ENCODE assay signal across 9 cellular contexts in the genomic region with DNA sequence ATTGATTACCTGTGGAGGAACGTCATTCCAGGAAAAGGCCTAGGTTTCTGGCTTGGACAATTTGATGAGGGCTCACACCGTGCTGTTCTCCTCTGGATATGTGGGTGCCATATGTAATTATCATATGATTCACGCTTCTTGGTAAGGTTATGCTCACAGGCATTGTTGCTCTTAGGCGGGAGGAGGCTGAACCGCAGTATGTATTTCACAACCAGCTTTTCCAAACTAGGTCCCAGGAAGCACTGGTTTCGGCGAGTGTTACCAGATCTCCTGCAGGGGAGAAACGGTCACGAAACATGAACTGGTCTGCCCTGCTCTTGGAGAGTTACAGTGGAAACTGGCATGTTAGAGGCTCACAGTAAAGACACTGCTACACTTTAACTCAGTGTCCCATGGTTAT. TPM values are rescaled to one million over a fixed set of nuclear protein-coding genes. Genes with fewer than 3 reads are reported as not detected.
DNase-seq lines count a peak whose midpoint lies in the region; ATAC-seq, FAIRE-seq and TF ChIP-seq lines count a peak whose summit lies in the region.
"Had no signal": no experiment of that assay in that cellular context is flagged by ENCODE, and none has a peak within 500 bp of the region (broad histone marks: within the 10 kb centered on the region; RNA-seq: fewer than 3 reads in every experiment).

No MANE protein-coding gene starts in this region.

- peak overlapping the region in 2 of 3 donors; percentile 4 to 33 for H3K4me3 ChIP-seq in liver (ENCODE audit: low read depth in 1 of 3, low read length in 3 of 3)
- H3K4me3 ChIP-seq in HepG2 (replicated peaks in 1 of 3; ENCODE audit: insufficient read depth in 1 of 3, low read depth in 2 of 3, low read length in 3 of 3): no peak overlapping the region
- H3K4me3 ChIP-seq in mononuclear cell (ENCODE audit: low read length): peak overlapping the region; percentile 52

- intact Hi-C loops in HepG2 (cut with micrococcal nuclease; ENCODE audit: unreplicated experiment): no loop called here

- DNase-seq in HepG2 (ENCODE audit: low spot score) (no peak), NCI-H2196 treated with DMSO at 0.1 percent for 48 hours (lab: John Stamatoyannopoulos, UW; ENCODE audit: unreplicated experiment) (no peak)
- no peak for DNase-seq in central memory CD8-positive, alpha-beta T cell (ENCODE audit: low spot score in 2 of 2)
- DNase-seq in stimulated activated CD4-positive, alpha-beta T cell treated with anti-CD3 and anti-CD28 coated beads, Interleukin-2, amount 100 ng/mL, for 24 hours: no peak
- DNase-seq: NK-92 treated with Interleukin-12 subunit alpha and Interleukin-12 subunit beta, amount 100 ng/mL, for 24 hours had no signal

- H3K4me1 Mint-ChIP-seq in central memory CD8-positive, alpha-beta T cell: peaks cover 19% of the 10 kb centered on the region

- in situ Hi-C loops in HepG2 (cut with HindIII; ENCODE audit: extremely low pct_ligation_motif_present, low pct_unique_long_range_greater_than_20kb): no loop called here

- H3K27me3 ChIP-seq in liver (ENCODE audit: control insufficient read depth in 4 of 4, insufficient read depth in 4 of 4, low read length in 3 of 4) (no peaks in the 10 kb centered on the region), HepG2 (ENCODE audit: control insufficient read depth in 1 of 2, insufficient read depth in 2 of 2, low read length in 2 of 2) (no peaks in the 10 kb centered on the region), mononuclear cell (ENCODE audit: insufficient read depth, low read length) (no peaks in the 10 kb centered on the region)

- ATAC-seq in HepG2: no peak
- ATAC-seq in central memory CD8-positive, alpha-beta T cell (replicated peaks; ENCODE audit: extremely low read depth, poor library complexity, severe bottlenecking): no peak
- no peak for ATAC-seq in GM18867 (IDR thresholded peaks at IDR 0.05; ENCODE audit: unreplicated experiment)
- ATAC-seq in HG02938 (IDR thresholded peaks at IDR 0.05; ENCODE audit: unreplicated experiment): no peak

- H3K36me3 Mint-ChIP-seq in central memory CD8-positive, alpha-beta T cell (ENCODE audit: insufficient read depth): peaks cover 9% of the 10 kb centered on the region

- H3K27ac ChIP-seq in liver (ENCODE audit: low read depth in 1 of 2, low read length in 2 of 2) (peak overlapping the region; percentile 72 to 92), HepG2 (ENCODE audit: extremely low read length, insufficient read depth, low read length) (no peak overlapping the region)

- no TSS peak for BruUV-seq in HepG2 (replicated peaks; lab: Mats Ljungman, UMichigan)

- CTCF ChIA-PET in HepG2 (lab: Yijun Ruan, JAX; ENCODE audit: low intra/inter-chr PET ratio, low total read pairs): interaction anchor here (1.2 to 3.1 kb wide), 6 partner anchors 38 to 142 kb away, joined by 4 to 39 read pairs (median 11); no protein-coding TSS in a partner anchor

- H3K4me2 ChIP-seq in HepG2 (ENCODE audit: low read depth, low read length): no peak overlapping the region

- H3K36me3 ChIP-seq in liver (ENCODE audit: control insufficient read depth in 4 of 4, insufficient read depth in 3 of 4, low read depth in 1 of 4, low read length in 3 of 4) (no peaks in the 10 kb centered on the region), HepG2 (replicated peaks in 1 of 2; ENCODE audit: control insufficient read depth in 1 of 2, insufficient read depth in 2 of 2, low read length in 2 of 2) (no peaks in the 10 kb centered on the region)

- peak overlapping the region; percentile 70 for H3K4me3 Mint-ChIP-seq in central memory CD8-positive, alpha-beta T cell

- H3K27me3 Mint-ChIP-seq in central memory CD8-positive, alpha-beta T cell: no peaks in the 10 kb centered on the region

- no peaks in the 10 kb centered on the region for H4K20me1 ChIP-seq in HepG2 (ENCODE audit: insufficient read depth, low read length)

- H3K9me3 ChIP-seq in liver (ENCODE audit: control insufficient read depth in 4 of 4, low read length in 3 of 4): no peaks in the 10 kb centered on the region
- no peaks in the 10 kb centered on the region for H3K9me3 ChIP-seq in HepG2 (ENCODE audit: low read length)
- no peaks in the 10 kb centered on the region for H3K9me3 ChIP-seq in mononuclear cell (ENCODE audit: low read depth, low read length)

- no peaks in the 10 kb centered on the region for H3K79me2 ChIP-seq in HepG2 (ENCODE audit: insufficient read depth, low read length)

- no peak for FAIRE-seq in HepG2 (lab: Jason Lieb, UNC)

- peaks cover 5 to 29% (median 7%) of the 10 kb centered on the region in 4 donors for H3K4me1 ChIP-seq in liver (ENCODE audit: control insufficient read depth in 4 of 4, insufficient read depth in 4 of 4, low read length in 3 of 4)
- H3K4me1 ChIP-seq in HepG2 (ENCODE audit: insufficient read depth, low read length): peaks cover 36% of the 10 kb centered on the region
- peaks cover 8% of the 10 kb centered on the region for H3K4me1 ChIP-seq in mononuclear cell (ENCODE audit: insufficient read depth, low read length)

- POLR2A ChIA-PET in HepG2 (lab: Yijun Ruan, JAX): interaction anchor here (0.6 to 1.0 kb wide), 2 partner anchors 65 to 85 kb away, joined by 3 to 4 read pairs; no protein-coding TSS in a partner anchor

- TF ChIP-seq RAD21 in liver (IDR thresholded peaks at IDR 0.05) (peak; percentile 24 to 26), HepG2 (CRISPR knock-in tag; IDR thresholded peaks at IDR 0.05) (no peak)

- H3K9me3 Mint-ChIP-seq in central memory CD8-positive, alpha-beta T cell: no peaks in the 10 kb centered on the region

- TF ChIP-seq CTCF in liver (IDR thresholded peaks at IDR 0.05; ENCODE audit: low read depth, low read length, missing input control) (no peak), HepG2 (CRISPR knock-in tag; IDR thresholded peaks at IDR 0.05) (no peak)

- TF ChIP-seq EP300 in HepG2 (IDR thresholded peaks at IDR 0.05; ENCODE audit: low read depth in 2 of 2, low read length in 2 of 2) (no peak), HepG2 (CRISPR knock-in tag; IDR thresholded peaks at IDR 0.05; ENCODE audit: borderline replicate concordance) (no peak)

- peak overlapping the region; percentile 12 for H3K27ac Mint-ChIP-seq in central memory CD8-positive, alpha-beta T cell (ENCODE audit: low read depth)

- TF ChIP-seq POLR2A in HepG2 (IDR thresholded peaks at IDR 0.05; ENCODE audit: insufficient read depth in 1 of 2, low read depth in 2 of 2, low read length in 2 of 2): no peak

- WGBS in liver: 63% methylated on average over 9 of the region's 9 CpGs
- 95% methylated on average over 9 of the region's 9 CpGs for WGBS in HepG2 (ENCODE audit: low lambda C conversion rate)

- H3K9ac ChIP-seq in liver (ENCODE audit: low read depth in 1 of 2, low read length in 2 of 2) (peak overlapping the region in 1 of 2 donors; percentile 59), HepG2 (ENCODE audit: insufficient read depth, low read depth, low read length) (no peak overlapping the region)

- no peak overlapping the region for H2AFZ ChIP-seq in HepG2 (ENCODE audit: low read length)

TF ChIP-seq in liver, 16 proteins besides CTCF, POLR2A, EP300 and RAD21 (continues in another document):
- TF ChIP-seq RXRA (IDR thresholded peaks at IDR 0.05): peak; percentile 12 to 44

TF ChIP-seq in HepG2, 621 proteins besides CTCF, POLR2A, EP300 and RAD21 (continues in another document):
- TF ChIP-seq ZNF674 (CRISPR knock-in tag; IDR thresholded peaks at IDR 0.05; ENCODE audit: low read depth) (no peak), LCORL (IDR thresholded peaks at IDR 0.05) (no peak), LCORL (CRISPR knock-in tag; IDR thresholded peaks at IDR 0.05) (no peak), PTBP1 (IDR thresholded peaks at IDR 0.05; ENCODE audit: low read depth, low read length, poor library complexity, severe bottlenecking) (no peak), POLR2G (IDR thresholded peaks at IDR 0.05; ENCODE audit: low read depth, low read length) (no peak)
- TF ChIP-seq, protein P1, sequence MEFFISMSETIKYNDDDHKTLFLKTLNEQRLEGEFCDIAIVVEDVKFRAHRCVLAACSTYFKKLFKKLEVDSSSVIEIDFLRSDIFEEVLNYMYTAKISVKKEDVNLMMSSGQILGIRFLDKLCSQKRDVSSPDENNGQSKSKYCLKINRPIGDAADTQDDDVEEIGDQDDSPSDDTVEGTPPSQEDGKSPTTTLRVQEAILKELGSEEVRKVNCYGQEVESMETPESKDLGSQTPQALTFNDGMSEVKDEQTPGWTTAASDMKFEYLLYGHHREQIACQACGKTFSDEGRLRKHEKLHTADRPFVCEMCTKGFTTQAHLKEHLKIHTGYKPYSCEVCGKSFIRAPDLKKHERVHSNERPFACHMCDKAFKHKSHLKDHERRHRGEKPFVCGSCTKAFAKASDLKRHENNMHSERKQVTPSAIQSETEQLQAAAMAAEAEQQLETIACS (CRISPR knock-in tag; IDR thresholded peaks at IDR 0.05): no peak

RNA-seq across cellular contexts. Expression of a gene that starts 0.8 kb away (rescaled TPM):
- total RNA-seq in liver (10 to 100 TPM in 1 of 2 donors, 1 to 10 TPM in 1; 8.8 to 10.2 TPM), HepG2 (2016; rRNA removed; fragmentation: Illumina TruSeq; extraction: Trizol) (not detected in 2 replicates), mononuclear cell (0.52 TPM)
- polyA plus RNA-seq in liver (10 to 100 TPM; 11.9 to 12.3 TPM), HepG2 (2011; rRNA removed) (0.05 TPM in 1 of 2 replicates, not detected in the other)
- total RNA-seq in HepG2 (2016; cell fraction: cytosol; rRNA removed; fragmentation: Illumina TruSeq; extraction: Trizol; ENCODE audit: low read depth): not detected in 2 replicates
- total RNA-seq in HepG2 (2016; cell fraction: insoluble cytoplasmic fraction; rRNA removed; fragmentation: Illumina TruSeq; extraction: Trizol): not detected in 2 replicates
- not detected in 2 replicates for total RNA-seq in HepG2 (2016; cell fraction: membrane; rRNA removed; fragmentation: Illumina TruSeq; extraction: Trizol)
- total RNA-seq in HepG2 (2016; cell fraction: nucleus; rRNA removed; fragmentation: Illumina TruSeq; extraction: Trizol): not detected in 2 replicates
- not detected in 2 replicates for polyA plus RNA-seq in HepG2 (2011; cell fraction: cytosol; rRNA removed)
- polyA plus RNA-seq in HepG2 (2011; cell fraction: nucleus; rRNA removed): 0.07 TPM in 1 of 2 replicates, not detected in the other
- polyA plus RNA-seq in HepG2 (2012): not detected in 2 replicates
- not detected in 2 replicates for polyA plus RNA-seq in HepG2 (2016; cell fraction: cytosol; fragmentation: Illumina TruSeq; extraction: Trizol; ENCODE audit: low read depth)
- polyA plus RNA-seq in HepG2 (2016; cell fraction: insoluble cytoplasmic fraction; fragmentation: Illumina TruSeq; extraction: Trizol; ENCODE audit: low read depth): not detected in 2 replicates
- not detected in 2 replicates for polyA plus RNA-seq in HepG2 (2016; cell fraction: membrane; fragmentation: Illumina TruSeq; extraction: Trizol; ENCODE audit: low read depth)
- not detected in 2 replicates for polyA plus RNA-seq in HepG2 (2016; cell fraction: nucleus; fragmentation: Illumina TruSeq; extraction: Trizol; ENCODE audit: insufficient read depth, low read depth)
- polyA minus RNA-seq in HepG2 (2011; rRNA and poly(A)+ RNA removed; ENCODE audit: low replicate concordance): 2.4 TPM in 1 of 2 replicates, not detected in the other
- polyA minus RNA-seq in HepG2 (2011; cell fraction: cytosol; rRNA and poly(A)+ RNA removed): not detected in 2 replicates
- polyA minus RNA-seq in HepG2 (2011; cell fraction: nucleus; rRNA and poly(A)+ RNA removed): not detected in 2 replicates

Comparison
In these comparisons a context has a peak if more than half of its experiments do, and no peak if none do; other contexts are left out.
1. H3K4me3 ChIP-seq: peak in liver (2 of 3) and mononuclear cell (single experiment); none in HepG2 (0 of 3).